Comparison of ENCODE assay signal across 7 cellular contexts in the genomic region with DNA sequence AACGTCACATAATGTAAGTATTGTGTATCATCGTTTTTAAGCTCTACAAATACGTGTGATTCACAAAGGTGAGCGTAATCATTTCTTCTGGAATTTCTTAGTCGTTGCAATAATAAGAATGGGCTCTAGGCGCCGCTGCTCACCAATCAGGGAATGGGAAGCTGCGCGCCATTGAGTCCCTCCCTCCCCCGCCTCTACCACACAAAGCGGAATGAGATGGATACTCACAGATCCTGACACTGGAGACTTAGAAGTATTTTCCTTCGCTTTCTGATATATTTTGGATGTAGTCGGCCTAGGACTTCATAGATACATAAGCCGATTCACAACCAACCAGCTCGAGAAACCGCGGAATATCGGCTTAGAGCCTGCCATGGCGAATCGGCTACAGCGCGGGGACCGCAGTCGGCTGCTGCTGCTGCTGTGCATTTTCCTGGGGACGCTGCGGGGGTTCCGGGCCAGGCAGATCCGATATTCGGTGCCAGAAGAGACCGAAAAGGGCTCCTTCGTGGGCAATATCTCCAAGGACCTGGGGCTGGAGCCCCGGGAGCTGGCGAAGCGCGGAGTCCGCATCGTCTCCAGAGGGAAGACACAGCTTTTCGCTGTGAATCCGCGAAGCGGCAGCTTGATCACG. TPM values are rescaled to one million over a fixed set of nuclear protein-coding genes. Genes with fewer than 3 reads are reported as not detected.
DNase-seq lines count a peak whose midpoint lies in the region; ATAC-seq and TF ChIP-seq lines count a peak whose summit lies in the region.

A gene (plus strand): TSS at position 197 of the 634 bp plus-strand sequence. CDS start 177 bp downstream, at position 374.

- peaks cover 5% of the 10 kb centered on the region for H3F3A ChIP-seq in smooth muscle cell (ENCODE audit: low read depth)

- ATAC-seq in GM18502 (IDR thresholded peaks at IDR 0.05; ENCODE audit: poor library complexity, unreplicated experiment) (peak; percentile 41), GM18519 (IDR thresholded peaks at IDR 0.05; ENCODE audit: low FRiP score, unreplicated experiment) (no peak)

- H3K4me1 ChIP-seq in left ventricle myocardium inferior (peaks cover 58% of the 10 kb centered on the region), smooth muscle cell (ENCODE audit: low read depth) (peaks cover 5% of the 10 kb centered on the region)

- WGBS in smooth muscle cell (ENCODE audit: low lambda C conversion rate): 38% methylated on average over 42 of the region's 42 CpGs

- peak within 1 kb of the TSS; percentile 69 for H3K4me3 ChIP-seq in HL-60 (replicated peaks; ENCODE audit: insufficient read depth, low read length)
- peak within 1 kb of the TSS; percentile 57 for H3K4me3 ChIP-seq in left ventricle myocardium inferior
- H3K4me3 ChIP-seq in smooth muscle cell: peak within 1 kb of the TSS; percentile 50

- H3K79me2 ChIP-seq in smooth muscle cell (ENCODE audit: low read depth): peaks cover 79% of the 10 kb centered on the region

- H3K9me3 Mint-ChIP-seq in activated T-helper 2 cell treated with anti-CD3 and anti-CD28 coated beads, Interferon-gamma antibody, Interleukin-2, Interleukin-4, amounts not matched to agents 10 μg/mL and 5 μg/mL and 100 μg/mL, durations not matched to agents 14 hours and 24 hours and 36 hours: peaks cover 19% of the 10 kb centered on the region

- peaks cover 63% of the 10 kb centered on the region for H3K27me3 Mint-ChIP-seq in activated T-helper 2 cell treated with anti-CD3 and anti-CD28 coated beads, Interferon-gamma antibody, Interleukin-2, Interleukin-4, amounts not matched to agents 10 μg/mL and 5 μg/mL and 100 μg/mL, durations not matched to agents 14 hours and 24 hours and 36 hours (ENCODE audit: low read depth)

- TF ChIP-seq CTCF in HL-60 (IDR thresholded peaks at IDR 0.05; ENCODE audit: insufficient read depth, low read length): peak; percentile 60
- peak; percentile 64 for TF ChIP-seq CTCF in left ventricle myocardium inferior (IDR thresholded peaks at IDR 0.05; ENCODE audit: borderline replicate concordance)
- peak; percentile 30 for TF ChIP-seq CTCF in smooth muscle cell (IDR thresholded peaks at IDR 0.05; ENCODE audit: borderline replicate concordance, insufficient read depth, poor library complexity, severe bottlenecking)

- DNase-seq in HL-60 (ENCODE audit: low read depth in 1 of 2, low spot score in 1 of 2) (peak in 1 of 2 experiments; percentile 68), left ventricle myocardium inferior (no peak), smooth muscle cell (lab: John Stamatoyannopoulos, UW; ENCODE audit: unreplicated experiment) (no peak), NCI-H510A treated with DMSO at 0.1 percent for 48 hours (lab: John Stamatoyannopoulos, UW) (no peak)
- DNase-seq in activated T-helper 2 cell treated with anti-CD3 and anti-CD28 coated beads, Interferon-gamma antibody, Interleukin-2, Interleukin-4, amounts not matched to agents 10 μg/mL and 5 μg/mL and 100 μg/mL, durations not matched to agents 14 hours and 24 hours and 36 hours (ENCODE audit: low spot score): no peak

- intact Hi-C loops in activated T-helper 2 cell treated with anti-CD3 and anti-CD28 coated beads, Interferon-gamma antibody, Interleukin-2, Interleukin-4, amounts not matched to agents 10 μg/mL and 5 μg/mL and 100 μg/mL, durations not matched to agents 14 hours and 24 hours and 36 hours (cut with micrococcal nuclease): loop anchor here (2.0 to 5.0 kb wide), 4 partner anchors 56 to 144 kb away; a partner anchor contains a TSS
- intact Hi-C loops in left ventricle myocardium inferior (cut with micrococcal nuclease): no loop called here

- H3K27ac ChIP-seq in HL-60 (replicated peaks) (no peak within 1 kb of the TSS), left ventricle myocardium inferior (replicated peaks) (no peak within 1 kb of the TSS), smooth muscle cell (ENCODE audit: low read depth) (no peak within 1 kb of the TSS)

- peak within 1 kb of the TSS; percentile 81 for H3K4me3 Mint-ChIP-seq in activated T-helper 2 cell treated with anti-CD3 and anti-CD28 coated beads, Interferon-gamma antibody, Interleukin-2, Interleukin-4, amounts not matched to agents 10 μg/mL and 5 μg/mL and 100 μg/mL, durations not matched to agents 14 hours and 24 hours and 36 hours (ENCODE audit: low read depth)

- no peaks in the 10 kb centered on the region for H4K20me1 ChIP-seq in smooth muscle cell (ENCODE audit: low read depth)

- peaks cover 61% of the 10 kb centered on the region for H3K36me3 ChIP-seq in left ventricle myocardium inferior
- H3K36me3 ChIP-seq in smooth muscle cell (ENCODE audit: low read depth): peaks cover 57% of the 10 kb centered on the region

- H3K4me2 ChIP-seq in smooth muscle cell: peak within 1 kb of the TSS; percentile 67

- peaks cover 10% of the 10 kb centered on the region for H3K4me1 Mint-ChIP-seq in activated T-helper 2 cell treated with anti-CD3 and anti-CD28 coated beads, Interferon-gamma antibody, Interleukin-2, Interleukin-4, amounts not matched to agents 10 μg/mL and 5 μg/mL and 100 μg/mL, durations not matched to agents 14 hours and 24 hours and 36 hours (ENCODE audit: low read depth)

- peaks cover 13% of the 10 kb centered on the region for H3K27me3 ChIP-seq in HL-60 (ENCODE audit: insufficient read depth, poor library complexity, severe bottlenecking)
- no peaks in the 10 kb centered on the region for H3K27me3 ChIP-seq in left ventricle myocardium inferior (ENCODE audit: low read depth)
- H3K27me3 ChIP-seq in smooth muscle cell (ENCODE audit: low read depth): no peaks in the 10 kb centered on the region

- peak within 1 kb of the TSS; percentile 19 for H3K9ac ChIP-seq in smooth muscle cell (ENCODE audit: low read depth)

- H2AFZ ChIP-seq in smooth muscle cell (ENCODE audit: low read depth): peak within 1 kb of the TSS; percentile 44

- H3K9me3 ChIP-seq in left ventricle myocardium inferior (replicated peaks) (peaks cover 99% of the 10 kb centered on the region), smooth muscle cell (replicated peaks; ENCODE audit: low read depth) (peaks cover 51% of the 10 kb centered on the region)

- no peak within 1 kb of the TSS for H3K27ac Mint-ChIP-seq in activated T-helper 2 cell treated with anti-CD3 and anti-CD28 coated beads, Interferon-gamma antibody, Interleukin-2, Interleukin-4, amounts not matched to agents 10 μg/mL and 5 μg/mL and 100 μg/mL, durations not matched to agents 14 hours and 24 hours and 36 hours

- H3K36me3 Mint-ChIP-seq in activated T-helper 2 cell treated with anti-CD3 and anti-CD28 coated beads, Interferon-gamma antibody, Interleukin-2, Interleukin-4, amounts not matched to agents 10 μg/mL and 5 μg/mL and 100 μg/mL, durations not matched to agents 14 hours and 24 hours and 36 hours (ENCODE audit: low read depth): peaks cover 7% of the 10 kb centered on the region

RNA-seq across cellular contexts. Expression of the gene that starts here (rescaled TPM):
- total RNA-seq in activated T-helper 2 cell treated with anti-CD3 and anti-CD28 coated beads, Interferon-gamma antibody, Interleukin-2, Interleukin-4, amounts not matched to agents 10 μg/mL and 5 μg/mL and 100 μg/mL, durations not matched to agents 14 hours and 24 hours and 36 hours: 0.21 and 0.39 TPM in 2 replicates
- total RNA-seq in left ventricle myocardium inferior (3.8 TPM), smooth muscle cell (8.7 and 13.2 TPM in 2 replicates)
- 7.9 and 8.0 TPM in 2 replicates for polyA plus RNA-seq in smooth muscle cell
